In genomic region chr17:18182190-18182977, GRCh38 we compare ENCODE assay signal across 8 cellular contexts. TPM values are rescaled to one million over a fixed set of nuclear protein-coding genes. Genes with fewer than 3 reads are reported as not detected.
DNase-seq lines count a peak whose midpoint lies in the region; ATAC-seq, FAIRE-seq and TF ChIP-seq lines count a peak whose summit lies in the region.

No MANE protein-coding gene starts in this region.

- peak overlapping the region; percentile 97 for H3K4me2 ChIP-seq in keratinocyte (ENCODE audit: control insufficient read depth, extremely low read depth, insufficient read depth, low read depth, low read length)

- no peak for DNase-seq in AG04449 (ENCODE audit: low read depth, low spot score)
- no peak for DNase-seq in HEK293T (ENCODE audit: extremely low spot score)
- peak in 1 of 2 donors; percentile 70 for DNase-seq in ascending aorta (ENCODE audit: low spot score in 2 of 2)
- no peak for DNase-seq in keratinocyte (ENCODE audit: low read depth, low spot score)
- DNase-seq in stomach: peak; percentile 94
- no peak for DNase-seq in 8988T

- H3K27ac ChIP-seq in ascending aorta: peak overlapping the region; percentile 97 to 99
- H3K27ac ChIP-seq in keratinocyte (ENCODE audit: control insufficient read depth, insufficient read depth, low read length): peak overlapping the region; percentile 92
- H3K27ac ChIP-seq in stomach: peak overlapping the region; percentile 96 to 100 (median 98)

- H3K9me3 ChIP-seq in ascending aorta (no peaks in the 10 kb centered on the region), keratinocyte (ENCODE audit: control insufficient read depth, low read depth, low read length) (no peaks in the 10 kb centered on the region), stomach (no peaks in the 10 kb centered on the region)

- TF ChIP-seq POLR2A in stomach (IDR thresholded peaks at IDR 0.05): no peak

- FAIRE-seq in keratinocyte (lab: Jason Lieb, UNC): no peak

- peaks cover 37% of the 10 kb centered on the region for H3K79me2 ChIP-seq in keratinocyte (ENCODE audit: control insufficient read depth, insufficient read depth, low read length)

- CTCF ChIA-PET in AG04449 (lab: Yijun Ruan, JAX) (interaction anchor here (1.1 to 1.5 kb wide), 4 partner anchors 10 to 42 kb away, joined by 3 to 7 read pairs (median 4); no protein-coding TSS in a partner anchor), HEK293T (lab: Yijun Ruan, JAX) (interaction anchor here (1.2 to 2.3 kb wide), 2 partner anchors 38 to 40 kb away, joined by 3 to 11 read pairs; no protein-coding TSS in a partner anchor)

- H3K4me3 ChIP-seq in AG04449 (ENCODE audit: low read depth, low read length) (peak overlapping the region; percentile 89), ascending aorta (peak overlapping the region; percentile 86 to 96), keratinocyte (ENCODE audit: control insufficient read depth in 2 of 3, extremely low read depth in 1 of 3, insufficient read depth in 2 of 3, low read depth in 1 of 3, low read length in 3 of 3) (peak overlapping the region; percentile 78 to 91 (median 90)), stomach (peak overlapping the region; percentile 74 to 97 (median 88))

- TF ChIP-seq EP300 in stomach (IDR thresholded peaks at IDR 0.05): no peak

- H3K36me3 ChIP-seq in ascending aorta (no peaks in the 10 kb centered on the region), keratinocyte (ENCODE audit: control insufficient read depth in 2 of 2, extremely low read depth in 1 of 2, insufficient read depth in 2 of 2, low read length in 2 of 2) (peaks cover 0 to 3% of the 10 kb centered on the region in 2 experiments), stomach (no peaks in the 10 kb centered on the region)

- peak overlapping the region; percentile 81 for H2AFZ ChIP-seq in keratinocyte (ENCODE audit: control insufficient read depth, low read length)

- H3K27me3 ChIP-seq in ascending aorta (no peaks in the 10 kb centered on the region), keratinocyte (ENCODE audit: control insufficient read depth, extremely low read depth, insufficient read depth, low read length) (no peaks in the 10 kb centered on the region), stomach (no peaks in the 10 kb centered on the region)

- no peak for ATAC-seq in HG02885 (IDR thresholded peaks at IDR 0.05; ENCODE audit: poor library complexity, unreplicated experiment)
- ATAC-seq in HG02852 (IDR thresholded peaks at IDR 0.05; ENCODE audit: unreplicated experiment): no peak

- peaks cover 3% of the 10 kb centered on the region for H3K9me1 ChIP-seq in keratinocyte (ENCODE audit: control insufficient read depth, extremely low read depth, insufficient read depth, low read length)

- H4K20me1 ChIP-seq in keratinocyte (ENCODE audit: control insufficient read depth, extremely low read depth, insufficient read depth, low read length): peaks cover 21% of the 10 kb centered on the region

- intact Hi-C loops in ascending aorta (cut with DNase I) (loop anchor here (2.0 to 10.0 kb wide), 5 partner anchors 42 to 488 kb away; partner anchors contain the start of genes DRC3, DRG2, SHMT1 and TOM1L2), stomach (cut with DNase I; ENCODE audit: low total_unique reads) (no loop called here)

- dilution Hi-C loops in keratinocyte (cut with MboI; ENCODE audit: extremely low pct_ligation_motif_present, low sequenced_read_pairs): no loop called here

- H3K9ac ChIP-seq in keratinocyte (ENCODE audit: control insufficient read depth, extremely low read depth, insufficient read depth, low read length): peak overlapping the region; percentile 90

- WGBS in stomach, 5 donors: 7 to 15% (median 8%) methylated on average over 21 to 25 of the region's 25 CpGs

- no peak for TF ChIP-seq CTCF in AG04449 (IDR thresholded peaks at IDR 0.05; ENCODE audit: insufficient read depth, low read length, missing control alignments)
- no peak for TF ChIP-seq CTCF in ascending aorta (IDR thresholded peaks at IDR 0.05)
- TF ChIP-seq CTCF in keratinocyte (optimal IDR thresholded peaks at IDR 0.05 in 1 of 3, IDR thresholded peaks at IDR 0.05 in 1 of 3, conservative IDR thresholded peaks at IDR 0.05 in 1 of 3; ENCODE audit: extremely low read depth in 1 of 3, insufficient read depth in 2 of 3, low read length in 3 of 3): no peak
- no peak for TF ChIP-seq CTCF in stomach (IDR thresholded peaks at IDR 0.05)

- H3K4me1 ChIP-seq in ascending aorta: peaks cover 15 to 18% of the 10 kb centered on the region in 2 donors
- H3K4me1 ChIP-seq in keratinocyte (ENCODE audit: control insufficient read depth, extremely low read depth, insufficient read depth, low read length): peaks cover 33% of the 10 kb centered on the region
- H3K4me1 ChIP-seq in stomach: peaks cover 36 to 64% (median 48%) of the 10 kb centered on the region in 4 donors

- POLR2A ChIA-PET in AG04449 (lab: Yijun Ruan, JAX) (interaction anchor here (0.6 to 1.5 kb wide), 5 partner anchors 9 to 23 kb away, joined by 3 to 6 read pairs (median 3); no protein-coding TSS in a partner anchor), HEK293T (lab: Yijun Ruan, JAX) (interaction anchor here (0.9 to 5.1 kb wide), 28 partner anchors 8 to 672 kb away, joined by 3 to 57 read pairs (median 4); partner anchors contain the start of genes SMCR8, SREBF1 and TOP3A)

TF ChIP-seq in HEK293T, 16 proteins besides CTCF, POLR2A, EP300 and RAD21:
- TF ChIP-seq L3MBTL2 (conservative IDR thresholded peaks at IDR 0.05) (peak; percentile 70; the same call in 1 of the 2 replicates), BHLHE40 (IDR thresholded peaks at IDR 0.05; ENCODE audit: borderline replicate concordance) (no peak)

RNA-seq across cellular contexts. Expression of gene ALKBH5, which starts 1.2 kb away (rescaled TPM):
- total RNA-seq in ascending aorta (73.4 TPM), stomach (10 to 100 TPM; 38.8 to 66.7 (median 58.9) TPM)
- polyA plus RNA-seq in keratinocyte (41.5 to 71.3 TPM (median 50.2 TPM) in 3 replicates), stomach (10 to 100 TPM; 32.8 to 41.1 (median 36.7) TPM)
- polyA plus RNA-seq in keratinocyte (2011; ENCODE audit: low read depth): 17.1 TPM
- polyA plus RNA-seq in keratinocyte (2011; cell fraction: cytosol; rRNA removed): 51.0 and 54.6 TPM in 2 replicates
- 30.2 and 31.4 TPM in 2 replicates for polyA plus RNA-seq in keratinocyte (2011; cell fraction: nucleus; rRNA removed)
- 27.8 and 45.8 TPM in 2 replicates for polyA plus RNA-seq in keratinocyte (2012; ENCODE audit: low replicate concordance)
- polyA minus RNA-seq in keratinocyte: 85.6 to 109 TPM (median 91.2 TPM) in 3 replicates
- 113 TPM for polyA minus RNA-seq in keratinocyte (2011; cell fraction: cytosol; rRNA and poly(A)+ RNA removed)
- polyA minus RNA-seq in keratinocyte (2011; cell fraction: nucleus; rRNA and poly(A)+ RNA removed): 29.6 and 33.9 TPM in 2 replicates

RNA-seq across cellular contexts. Expression of gene LLGL1, which starts 43.1 kb away (rescaled TPM):
- total RNA-seq in ascending aorta (25.3 TPM), stomach (10 to 100 TPM in 4 of 5 donors, 1 to 10 TPM in 1; 5.8 to 19.7 (median 10.5) TPM)
- polyA plus RNA-seq in keratinocyte (13.8 to 24.7 TPM (median 22.6 TPM) in 3 replicates), stomach (1 to 10 TPM; 5.2 to 9.0 (median 5.5) TPM)
- 4.3 TPM for polyA plus RNA-seq in keratinocyte (2011; ENCODE audit: low read depth)
- 13.0 and 26.4 TPM in 2 replicates for polyA plus RNA-seq in keratinocyte (2011; cell fraction: cytosol; rRNA removed)
- 29.1 and 37.8 TPM in 2 replicates for polyA plus RNA-seq in keratinocyte (2011; cell fraction: nucleus; rRNA removed)
- polyA plus RNA-seq in keratinocyte (2012; ENCODE audit: low replicate concordance): 9.8 and 22.3 TPM in 2 replicates
- polyA minus RNA-seq in keratinocyte: 25.2 to 45.1 TPM (median 34.6 TPM) in 3 replicates
- 54.5 TPM for polyA minus RNA-seq in keratinocyte (2011; cell fraction: cytosol; rRNA and poly(A)+ RNA removed)
- 32.7 and 34.8 TPM in 2 replicates for polyA minus RNA-seq in keratinocyte (2011; cell fraction: nucleus; rRNA and poly(A)+ RNA removed)
